ENCODE assay signal across 23 cellular contexts in genomic region chr10:50545846-50546245, GRCh38.
DNase-seq lines count a peak whose midpoint lies in the region; ATAC-seq, FAIRE-seq and TF ChIP-seq lines count a peak whose summit lies in the region.
"Had no signal": no experiment of that assay in that cellular context is flagged by ENCODE, and none has a peak within 500 bp of the region (broad histone marks: within the 10 kb centered on the region; RNA-seq: fewer than 3 reads in every experiment).

No MANE protein-coding gene starts in this region.

- BruUV-seq in Caco-2 (replicated peaks; lab: Mats Ljungman, UMichigan), result no TSS peak

- H4K20me1 ChIP-seq in H9 (ENCODE audit: control insufficient read depth, insufficient read depth, insufficient read length), result no peaks in the 10 kb centered on the region
- H4K20me1 ChIP-seq in astrocyte (ENCODE audit: insufficient read depth, low read length), result peaks cover 6% of the 10 kb centered on the region

- H3K9me3 Mint-ChIP-seq in Caco-2 (ENCODE audit: unreplicated experiment) (peaks cover 9% of the 10 kb centered on the region), H9 (peaks cover 6 to 17% of the 10 kb centered on the region in 2 experiments; a peak in 4 of 5 replicates), astrocyte (ENCODE audit: unreplicated experiment) (no peaks in the 10 kb centered on the region)

- H2BK15ac ChIP-seq in H9 (ENCODE audit: low read depth, low read length), result 0 out of 2 replicates have a peak overlapping the region, but pooled peaks have one; percentile 76

- H4K91ac ChIP-seq in H9 (ENCODE audit: insufficient read length, low read depth, low read length), result no peak overlapping the region

- peak; percentile 63 to 81 for DNase-seq in Caco-2
- DNase-seq in H9, result no peak
- peak; percentile 23 for DNase-seq in astrocyte (ENCODE audit: low read depth)
- DNase-seq in fibroblast of villous mesenchyme (ENCODE audit: low read depth), result peak; percentile 69
- DNase-seq in prostate gland (ENCODE audit: low spot score), result no peak
- no peak for DNase-seq in OCI-M2 (lab: John Stamatoyannopoulos, UW; ENCODE audit: unreplicated experiment)
- no peak for DNase-seq in NCI-H1092 treated with DMSO at 0.1 percent for 48 hours (lab: John Stamatoyannopoulos, UW)
- DNase-seq: DMS53, NCI-H1105, NCI-H146, NCI-H2029, NCI-H524 treated with DMSO at 0.1 percent for 48 hours, NCI-H82, OCI-M1 had no signal

- no peak overlapping the region for H3K23ac ChIP-seq in H9 (ENCODE audit: insufficient read length, low read depth, low read length)

- H3K79me2 ChIP-seq in H9 (ENCODE audit: insufficient read depth, low read length) (no peaks in the 10 kb centered on the region), astrocyte (ENCODE audit: insufficient read depth, low read length) (peaks cover under 1% of the 10 kb centered on the region)

- H4K5ac ChIP-seq in H9 (ENCODE audit: insufficient read length, low read depth, low read length), result no peak overlapping the region

- H3K4me3 Mint-ChIP-seq in Caco-2 (ENCODE audit: unreplicated experiment) (peak overlapping the region; percentile 49), H9 (no peak overlapping the region), astrocyte (ENCODE audit: unreplicated experiment) (no peak overlapping the region)
- H3K4me3 Mint-ChIP-seq: B cell, CD14-positive monocyte had no signal

- POLR2A ChIA-PET in Caco-2 (lab: Charles Lee), result interaction anchor here (0.6 to 0.9 kb wide), 2 partner anchors 80 to 127 kb away, joined by 3 read pairs; no protein-coding TSS in a partner anchor

- no peaks in the 10 kb centered on the region for H3K79me1 ChIP-seq in H9 (ENCODE audit: insufficient read depth, low read depth, low read length, poor library complexity, severe bottlenecking)

- intact Hi-C loops in Caco-2 (cut with micrococcal nuclease; ENCODE audit: unreplicated experiment), result loop anchor here (1.0 to 5.0 kb wide), 2 partner anchors 34 to 129 kb away; no protein-coding TSS in a partner anchor
- intact Hi-C loops in prostate gland (cut with DNase I), result no loop called here

- H3K4me1 ChIP-seq in Caco-2, result peaks cover 46% of the 10 kb centered on the region
- H3K4me1 ChIP-seq in H9 (ENCODE audit: insufficient read depth, low read length), result peaks cover 11% of the 10 kb centered on the region; the same call in 1 of the 2 replicates
- H3K4me1 ChIP-seq in astrocyte (ENCODE audit: insufficient read depth, low read length), result no peaks in the 10 kb centered on the region
- H3K4me1 ChIP-seq in prostate gland (replicated peaks), result no peaks in the 10 kb centered on the region
- H3K4me1 ChIP-seq: A549, SJSA1 had no signal

- ATAC-seq in SK-N-SH treated with all-trans-retinoic acid at 6 μM for 48 hours, result no peak
- ATAC-seq: A549, Right ventricle myocardium inferior had no signal

- no peak overlapping the region for H2AFZ ChIP-seq in H9 (ENCODE audit: low read length)
- no peak overlapping the region for H2AFZ ChIP-seq in astrocyte (ENCODE audit: low read depth, low read length)

- H3K9ac ChIP-seq in H9 (ENCODE audit: extremely low read depth, insufficient read length, low read length), result no peak overlapping the region
- H3K9ac ChIP-seq in astrocyte (ENCODE audit: low read length), result no peak overlapping the region
- H3K9ac ChIP-seq: KMS-11 had no signal

- H3K27me3 ChIP-seq in Caco-2 (replicated peaks; ENCODE audit: control insufficient read depth, insufficient read depth, low read length) (no peaks in the 10 kb centered on the region), H9 (ENCODE audit: insufficient read depth, low read length) (no peaks in the 10 kb centered on the region), astrocyte (ENCODE audit: insufficient read depth, low read length) (no peaks in the 10 kb centered on the region), prostate gland (replicated peaks; ENCODE audit: insufficient read depth) (no peaks in the 10 kb centered on the region)
- H3K27me3 ChIP-seq: SJSA1 had no signal

- no peak overlapping the region for H3K56ac ChIP-seq in H9 (ENCODE audit: insufficient read length, low read depth, low read length)

- H2BK5ac ChIP-seq in H9 (ENCODE audit: insufficient read length, low read length), result no peak overlapping the region

- H2AK5ac ChIP-seq in H9 (ENCODE audit: insufficient read length, low read length), result no peak overlapping the region

- H3K27ac Mint-ChIP-seq in Caco-2 (ENCODE audit: unreplicated experiment) (peak overlapping the region; percentile 91), H9 (peak overlapping the region in 1 of 3 experiments; percentile 60; a peak in 1 of 7 replicates), astrocyte (ENCODE audit: unreplicated experiment) (no peak overlapping the region)
- H3K27ac Mint-ChIP-seq: B cell had no signal

- H3K4me3 ChIP-seq in Caco-2 (ENCODE audit: low read depth, low read length), result no peak overlapping the region
- H3K4me3 ChIP-seq in astrocyte (ENCODE audit: insufficient read depth, low read depth, low read length), result no peak overlapping the region
- H3K4me3 ChIP-seq in fibroblast of villous mesenchyme (ENCODE audit: low read depth, low read length), result no peak overlapping the region
- no peak overlapping the region for H3K4me3 ChIP-seq in prostate gland
- H3K4me3 ChIP-seq: A549, HAP-1, SJSA1 had no signal

- H3K4me1 Mint-ChIP-seq in Caco-2 (ENCODE audit: low read depth, unreplicated experiment) (peaks cover 37% of the 10 kb centered on the region), H9 (peaks cover 34 to 36% of the 10 kb centered on the region in 2 experiments), astrocyte (ENCODE audit: low read depth, unreplicated experiment) (peaks cover 7% of the 10 kb centered on the region)

- no peak overlapping the region for H3K14ac ChIP-seq in H9 (ENCODE audit: insufficient read depth, low read length)

- no peak overlapping the region for H3K18ac ChIP-seq in H9 (ENCODE audit: insufficient read length, low read depth, low read length)

- H3T11ph ChIP-seq in H9 (ENCODE audit: low read length), result no peak overlapping the region

- H3K9me3 ChIP-seq in Caco-2, result peaks cover 15% of the 10 kb centered on the region; the same call in 1 of the 2 replicates
- no peaks in the 10 kb centered on the region for H3K9me3 ChIP-seq in H9 (ENCODE audit: control insufficient read depth, low read depth, low read length)
- no peaks in the 10 kb centered on the region for H3K9me3 ChIP-seq in astrocyte (ENCODE audit: insufficient read depth, low read depth, low read length)
- H3K9me3 ChIP-seq in prostate gland, result no peaks in the 10 kb centered on the region
- H3K9me3 ChIP-seq: HAP-1, SJSA1 had no signal

- H3K36me3 Mint-ChIP-seq in Caco-2 (ENCODE audit: insufficient read depth, unreplicated experiment), result peaks cover 7% of the 10 kb centered on the region
- H3K36me3 Mint-ChIP-seq in H9 (ENCODE audit: insufficient read depth in 1 of 3, low read depth in 3 of 3), result peaks cover 0 to 28% (median 9%) of the 10 kb centered on the region in 3 experiments; a peak in 4 of 7 replicates
- peaks cover 3% of the 10 kb centered on the region for H3K36me3 Mint-ChIP-seq in astrocyte (ENCODE audit: low read depth, unreplicated experiment)

- H4K8ac ChIP-seq in H9 (replicated peaks; ENCODE audit: insufficient read length, low read depth, low read length), result no peak overlapping the region

- TF ChIP-seq CTCF in Caco-2 (IDR thresholded peaks at IDR 0.05; ENCODE audit: insufficient read depth in 1 of 2, low read depth in 1 of 2, low read length in 1 of 2, severe bottlenecking in 1 of 2, unreplicated experiment in 1 of 2) (no peak), H9 (conservative IDR thresholded peaks at IDR 0.05) (no peak), astrocyte (IDR thresholded peaks at IDR 0.05; ENCODE audit: insufficient read depth, low read depth, low read length) (no peak), fibroblast of villous mesenchyme (IDR thresholded peaks at IDR 0.05; ENCODE audit: insufficient read depth, low read depth, low read length) (no peak), prostate gland (IDR thresholded peaks at IDR 0.05) (no peak)

- H2BK120ac ChIP-seq in H9 (ENCODE audit: low read depth, low read length, poor library complexity, severe bottlenecking), result no peak overlapping the region

- CTCF ChIA-PET in Caco-2 (lab: Charles Lee), result interaction anchor here (1.0 to 1.9 kb wide), 5 partner anchors 32 to 178 kb away, joined by 3 to 6 read pairs (median 3); no protein-coding TSS in a partner anchor

- H3K27me3 Mint-ChIP-seq in Caco-2 (ENCODE audit: insufficient read depth, unreplicated experiment), result no peaks in the 10 kb centered on the region
- H3K27me3 Mint-ChIP-seq in H9 (ENCODE audit: low read depth), result no peaks in the 10 kb centered on the region
- no peaks in the 10 kb centered on the region for H3K27me3 Mint-ChIP-seq in astrocyte (ENCODE audit: low read depth, unreplicated experiment)
- H3K27me3 Mint-ChIP-seq: B cell had no signal

- no CpG with 5 or more reads among the region's 1 CpG for WGBS in H9 (ENCODE audit: extremely low coverage, insufficient read length, low lambda C conversion rate)
- WGBS in prostate gland, result 88% methylated on average over 1 of the region's 1 CpG

- no peak for TF ChIP-seq POLR2A in prostate gland (IDR thresholded peaks at IDR 0.05)

- no peak overlapping the region for H2BK20ac ChIP-seq in H9 (ENCODE audit: low read depth, low read length, poor library complexity, severe bottlenecking)

- H3K27ac ChIP-seq in H9 (ENCODE audit: insufficient read length, low read depth, low read length), result no peak overlapping the region
- no peak overlapping the region for H3K27ac ChIP-seq in astrocyte (ENCODE audit: low read depth, low read length)
- H3K27ac ChIP-seq in prostate gland, result no peak overlapping the region
- H3K27ac ChIP-seq: A549, KMS-11, SJSA1 had no signal

- H3K23me2 ChIP-seq in H9 (ENCODE audit: insufficient read length, low read depth, low read length, poor library complexity, severe bottlenecking), result no peaks in the 10 kb centered on the region

- H3K4ac ChIP-seq in H9 (ENCODE audit: low read depth, low read length), result no peak overlapping the region

- no peak for FAIRE-seq in astrocyte (lab: Jason Lieb, UNC)
- FAIRE-seq: A549, D721Med had no signal

- H3K36me3 ChIP-seq in Caco-2 (ENCODE audit: control insufficient read depth, insufficient read depth, low read length), result no peaks in the 10 kb centered on the region
- H3K36me3 ChIP-seq in astrocyte (ENCODE audit: insufficient read depth, low read length), result no peaks in the 10 kb centered on the region
- H3K36me3 ChIP-seq in prostate gland, result no peaks in the 10 kb centered on the region
- H3K36me3 ChIP-seq: HAP-1, SJSA1 had no signal

- no peak overlapping the region for H2BK12ac ChIP-seq in H9 (ENCODE audit: insufficient read length, low read depth, low read length)

- no peak overlapping the region for H3K4me2 ChIP-seq in H9 (ENCODE audit: insufficient read depth, insufficient read length, low read length)
- H3K4me2 ChIP-seq in astrocyte (ENCODE audit: low read length), result no peak overlapping the region
- H3K4me2 ChIP-seq: A549, KMS-11 had no signal

Comparison
In these comparisons a context has a peak if more than half of its experiments do, and no peak if none do; other contexts are left out.
1. DNase-seq: peak in Caco-2 (2 of 2), astrocyte (single experiment) and fibroblast of villous mesenchyme (single experiment); none in H9 (single experiment), prostate gland (single experiment), OCI-M2 (single experiment) and NCI-H1092 treated with DMSO at 0.1 percent for 48 hours (single experiment).